In the genomic region with DNA sequence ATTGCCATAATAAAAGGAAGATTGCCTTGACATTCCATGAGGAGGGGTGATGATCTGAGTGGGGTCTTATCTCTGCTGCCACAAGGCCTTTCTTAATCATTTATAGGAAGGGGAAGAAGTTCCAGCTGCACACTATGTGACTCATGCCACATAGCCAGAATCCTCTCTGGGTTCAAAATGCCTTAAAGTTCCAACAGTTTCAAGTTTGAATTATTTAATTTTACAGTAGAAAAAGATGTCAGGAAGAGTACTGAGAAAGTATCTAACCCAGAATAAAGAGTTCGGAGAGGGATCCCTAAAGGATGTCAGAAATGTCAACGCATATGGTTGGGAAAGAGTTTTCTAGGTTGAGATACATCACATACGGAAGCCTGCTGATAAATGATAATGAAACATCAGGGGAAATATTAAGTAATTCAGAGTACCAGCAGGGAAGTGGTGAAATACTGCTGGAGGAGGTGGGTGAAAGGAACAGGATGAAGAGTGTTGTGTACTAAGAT, we compare ENCODE assay signal across 17 cellular contexts.
DNase-seq lines count a peak whose midpoint lies in the region; ATAC-seq, FAIRE-seq and TF ChIP-seq lines count a peak whose summit lies in the region.
"Had no signal": no experiment of that assay in that cellular context is flagged by ENCODE, and none has a peak within 500 bp of the region (broad histone marks: within the 10 kb centered on the region; RNA-seq: fewer than 3 reads in every experiment).

No MANE protein-coding gene starts in this region.

- ATAC-seq in GM19035 (IDR thresholded peaks at IDR 0.05; ENCODE audit: unreplicated experiment): no peak
- ATAC-seq: HCT116 had no signal

- H4K20me1 ChIP-seq in endothelial cell of umbilical vein (replicated peaks; ENCODE audit: control insufficient read depth, extremely low read depth, insufficient read depth, low read length): no peaks in the 10 kb centered on the region
- no peaks in the 10 kb centered on the region for H4K20me1 ChIP-seq in smooth muscle cell (ENCODE audit: low read depth)
- H4K20me1 ChIP-seq: BLaER1 had no signal

- POLR2A ChIA-PET in endothelial cell of umbilical vein (lab: Charles Lee): no interaction called here

- H3K27me3 ChIP-seq in HL-60 (ENCODE audit: insufficient read depth, poor library complexity, severe bottlenecking) (no peaks in the 10 kb centered on the region), endothelial cell of umbilical vein (ENCODE audit: control insufficient read depth in 2 of 2, insufficient read depth in 2 of 2, low read length in 2 of 2) (no peaks in the 10 kb centered on the region), smooth muscle cell (ENCODE audit: low read depth) (no peaks in the 10 kb centered on the region)
- H3K27me3 ChIP-seq: BLaER1, Peyer's patch had no signal

- H3K79me2 ChIP-seq in endothelial cell of umbilical vein (ENCODE audit: control insufficient read depth, insufficient read depth, low read length): no peaks in the 10 kb centered on the region
- no peaks in the 10 kb centered on the region for H3K79me2 ChIP-seq in smooth muscle cell (ENCODE audit: low read depth)

- TF ChIP-seq CTCF in HL-60 (IDR thresholded peaks at IDR 0.05; ENCODE audit: insufficient read depth, low read length): no peak
- TF ChIP-seq CTCF in endothelial cell of umbilical vein (IDR thresholded peaks at IDR 0.05; ENCODE audit: extremely low read depth in 1 of 2, insufficient read depth in 1 of 2, low read depth in 1 of 2, low read length in 2 of 2): no peak
- TF ChIP-seq CTCF in smooth muscle cell (IDR thresholded peaks at IDR 0.05; ENCODE audit: borderline replicate concordance, insufficient read depth, poor library complexity, severe bottlenecking): no peak

- no peak overlapping the region for H3K4me3 ChIP-seq in HL-60 (replicated peaks; ENCODE audit: insufficient read depth, low read length)
- no peak overlapping the region for H3K4me3 ChIP-seq in endothelial cell of umbilical vein (replicated peaks in 1 of 3; ENCODE audit: insufficient read depth in 1 of 3, low read depth in 1 of 3, low read length in 3 of 3)
- no peak overlapping the region for H3K4me3 ChIP-seq in smooth muscle cell
- H3K4me3 ChIP-seq: BLaER1, Peyer's patch had no signal

- H3K4me2 ChIP-seq in endothelial cell of umbilical vein (ENCODE audit: insufficient read depth, low read length) (no peak overlapping the region), smooth muscle cell (peak overlapping the region; percentile 17)
- H3K4me2 ChIP-seq: BLaER1 had no signal

- intact Hi-C loops in endothelial cell of umbilical vein (cut with micrococcal nuclease): no loop called here

- no peaks in the 10 kb centered on the region for H3K36me3 ChIP-seq in endothelial cell of umbilical vein (ENCODE audit: control insufficient read depth in 2 of 2, extremely low read depth in 1 of 2, insufficient read depth in 2 of 2, low read length in 2 of 2)
- H3K36me3 ChIP-seq in smooth muscle cell (ENCODE audit: low read depth): no peaks in the 10 kb centered on the region
- H3K36me3 ChIP-seq: BLaER1, Peyer's patch had no signal

- no peaks in the 10 kb centered on the region for H3F3A ChIP-seq in smooth muscle cell (ENCODE audit: low read depth)

- H3K9ac ChIP-seq in endothelial cell of umbilical vein (replicated peaks; ENCODE audit: extremely low read depth, insufficient read depth, low read length) (no peak overlapping the region), smooth muscle cell (ENCODE audit: low read depth) (no peak overlapping the region)
- H3K9ac ChIP-seq: BLaER1 had no signal

- WGBS in smooth muscle cell (ENCODE audit: low lambda C conversion rate): 67% methylated on average over 3 of the region's 3 CpGs

- no peaks in the 10 kb centered on the region for H3K4me1 ChIP-seq in endothelial cell of umbilical vein (ENCODE audit: control insufficient read depth, extremely low read depth, insufficient read depth, low read length)
- peaks cover 11% of the 10 kb centered on the region for H3K4me1 ChIP-seq in smooth muscle cell (ENCODE audit: low read depth)
- H3K4me1 ChIP-seq: BLaER1, Peyer's patch had no signal

- no peak for TF ChIP-seq POLR2A in endothelial cell of umbilical vein (IDR thresholded peaks at IDR 0.05; ENCODE audit: low read depth, low read length)

- no peak for FAIRE-seq in endothelial cell of umbilical vein (lab: Jason Lieb, UNC)
- FAIRE-seq: HTR-8/SVneo had no signal

- H3K9me1 ChIP-seq in endothelial cell of umbilical vein (replicated peaks; ENCODE audit: control insufficient read depth, extremely low read depth, insufficient read depth, low read length): no peaks in the 10 kb centered on the region

- peak; percentile 65 to 89 for DNase-seq in HL-60 (ENCODE audit: low read depth in 1 of 2, low spot score in 1 of 2)
- peak; percentile 87 for DNase-seq in SKM-1 treated with dmso at 0.1 percent for 144 hours (lab: John Stamatoyannopoulos, UW; ENCODE audit: unreplicated experiment)
- DNase-seq in endothelial cell of umbilical vein (ENCODE audit: low read depth, low spot score): peak; percentile 34
- no peak for DNase-seq in smooth muscle cell (lab: John Stamatoyannopoulos, UW; ENCODE audit: unreplicated experiment)
- DNase-seq in stimulated activated CD4-positive, alpha-beta T cell treated with anti-CD3 and anti-CD28 coated beads, Interleukin-15, amount 100 ng/mL, for 24 hours: no peak
- no peak for DNase-seq in kidney tubule cell (ENCODE audit: low spot score)
- DNase-seq: NCI-H1092, NCI-H1694 treated with DMSO at 0.1 percent for 48 hours, NCI-H446 treated with DMSO at 0.1 percent for 48 hours, NCI-H748 treated with DMSO at 0.1 percent for 48 hours, Peyer's patch, SHP77 treated with DMSO at 0.1 percent for 48 hours, SW 1271 had no signal

- no peaks in the 10 kb centered on the region for H3K9me3 ChIP-seq in endothelial cell of umbilical vein (replicated peaks; ENCODE audit: control insufficient read depth, insufficient read depth, low read length)
- H3K9me3 ChIP-seq in smooth muscle cell (replicated peaks; ENCODE audit: low read depth): no peaks in the 10 kb centered on the region
- H3K9me3 ChIP-seq: BLaER1, Peyer's patch had no signal

- H3K27ac ChIP-seq in HL-60 (replicated peaks) (peak overlapping the region; percentile 71), endothelial cell of umbilical vein (ENCODE audit: insufficient read depth, low read depth, low read length) (peak overlapping the region; percentile 18), smooth muscle cell (ENCODE audit: low read depth) (peak overlapping the region; percentile 39)
- H3K27ac ChIP-seq: BLaER1, Peyer's patch had no signal

- no peak overlapping the region for H2AFZ ChIP-seq in endothelial cell of umbilical vein (ENCODE audit: low read depth, low read length)
- peak overlapping the region; percentile 23 for H2AFZ ChIP-seq in smooth muscle cell (ENCODE audit: low read depth)

- CTCF ChIA-PET in endothelial cell of umbilical vein (lab: Charles Lee): no interaction called here

- BruUV-seq in endothelial cell of umbilical vein (replicated peaks; lab: Mats Ljungman, UMichigan): no TSS peak

- dilution Hi-C loops in endothelial cell of umbilical vein (cut with MboI; ENCODE audit: extremely low pct_ligation_motif_present, low sequenced_read_pairs): no loop called here

TF ChIP-seq in endothelial cell of umbilical vein, 7 proteins besides CTCF, POLR2A, EP300 and RAD21:
- peak; percentile 28 for TF ChIP-seq GATA2 (IDR thresholded peaks at IDR 0.05; ENCODE audit: insufficient read depth, insufficient read length, low read depth, low read length)
- no peak for TF ChIP-seq FOS (IDR thresholded peaks at IDR 0.05; ENCODE audit: borderline replicate concordance, insufficient read depth, low read length)

Comparison
In these comparisons a context has a peak if more than half of its experiments do, and no peak if none do; other contexts are left out.
1. DNase-seq: peak in HL-60 (2 of 2), SKM-1 treated with dmso at 0.1 percent for 144 hours (single experiment) and endothelial cell of umbilical vein (single experiment); none in smooth muscle cell (single experiment), stimulated activated CD4-positive, alpha-beta T cell treated with anti-CD3 and anti-CD28 coated beads, Interleukin-15, amount 100 ng/mL, for 24 hours (single experiment) and kidney tubule cell (single experiment).
2. H3K27ac ChIP-seq: peak in every context shown above with its lines; median percentile 71 in HL-60; 39 in smooth muscle cell; 18 in endothelial cell of umbilical vein.